8 cellular contexts compared by ENCODE assay signal in genomic region chr10:101065479-101066145, GRCh38. TPM values are rescaled to one million over a fixed set of nuclear protein-coding genes. Genes with fewer than 3 reads are reported as not detected.
DNase-seq lines count a peak whose midpoint lies in the region; ATAC-seq and TF ChIP-seq lines count a peak whose summit lies in the region.

No MANE protein-coding gene starts in this region.

- DNase-seq in RPMI8226 (peak; percentile 41), smooth muscle cell (lab: John Stamatoyannopoulos, UW; ENCODE audit: unreplicated experiment) (no peak), ureter (ENCODE audit: low spot score) (no peak)
- DNase-seq in stimulated activated CD8-positive, alpha-beta memory T cell treated with anti-CD3 and anti-CD28 coated beads, Interleukin-4, amount 100 ng/mL, for 48 hours = no peak

- no peak for TF ChIP-seq CTCF in gastroesophageal sphincter (IDR thresholded peaks at IDR 0.05)
- TF ChIP-seq CTCF in smooth muscle cell (IDR thresholded peaks at IDR 0.05; ENCODE audit: borderline replicate concordance, insufficient read depth, poor library complexity, severe bottlenecking) = no peak

- no peak for TF ChIP-seq POLR2A in gastroesophageal sphincter (IDR thresholded peaks at IDR 0.05)

- H3K9ac ChIP-seq in ES-I3 (ENCODE audit: low read depth, low read length) (peak overlapping the region; percentile 35; the same call in 1 of the 2 replicates), smooth muscle cell (ENCODE audit: low read depth) (no peak overlapping the region)

- 43 to 67% methylated on average over 2 of the region's 3 CpGs for WGBS in gastroesophageal sphincter (ENCODE audit: low coverage in 1 of 2), 2 donors
- 55% methylated on average over 3 of the region's 3 CpGs for WGBS in smooth muscle cell (ENCODE audit: low lambda C conversion rate)

- no peaks in the 10 kb centered on the region for H4K20me1 ChIP-seq in smooth muscle cell (ENCODE audit: low read depth)

- no peak overlapping the region for H2AFZ ChIP-seq in smooth muscle cell (ENCODE audit: low read depth)

- H3K27me3 ChIP-seq in gastroesophageal sphincter = peaks cover 59% of the 10 kb centered on the region
- no peaks in the 10 kb centered on the region for H3K27me3 ChIP-seq in smooth muscle cell (ENCODE audit: low read depth)

- no peaks in the 10 kb centered on the region for H3K79me2 ChIP-seq in smooth muscle cell (ENCODE audit: low read depth)

- H3K9me3 ChIP-seq in ES-I3 (ENCODE audit: control insufficient read depth, insufficient read depth, low read length) (no peaks in the 10 kb centered on the region), gastroesophageal sphincter (no peaks in the 10 kb centered on the region), smooth muscle cell (replicated peaks; ENCODE audit: low read depth) (no peaks in the 10 kb centered on the region)

- H3K36me3 ChIP-seq in ES-I3 (ENCODE audit: insufficient read depth, low read length) = no peaks in the 10 kb centered on the region
- H3K36me3 ChIP-seq in gastroesophageal sphincter = no peaks in the 10 kb centered on the region
- no peaks in the 10 kb centered on the region for H3K36me3 ChIP-seq in smooth muscle cell (ENCODE audit: low read depth)

- peaks cover 24% of the 10 kb centered on the region for H3F3A ChIP-seq in smooth muscle cell (ENCODE audit: low read depth)

- H3K4me3 ChIP-seq in gastroesophageal sphincter (peak overlapping the region in 1 of 2 donors; percentile 58), smooth muscle cell (peak overlapping the region; percentile 66)

- peak overlapping the region; percentile 97 for H3K4me2 ChIP-seq in smooth muscle cell

- no peak for ATAC-seq in gastroesophageal sphincter
- ATAC-seq in GM18498 (IDR thresholded peaks at IDR 0.05; ENCODE audit: unreplicated experiment) = no peak
- ATAC-seq in HG03045 (IDR thresholded peaks at IDR 0.05; ENCODE audit: unreplicated experiment) = no peak

- H3K4me1 ChIP-seq in ES-I3 (ENCODE audit: insufficient read depth, low read length) = peaks cover 15% of the 10 kb centered on the region
- peaks cover 0 to 62% (median 33%) of the 10 kb centered on the region in 3 donors for H3K4me1 ChIP-seq in gastroesophageal sphincter
- peaks cover 41% of the 10 kb centered on the region for H3K4me1 ChIP-seq in smooth muscle cell (ENCODE audit: low read depth)

- peak overlapping the region in 3 of 4 donors; percentile 57 to 78 (median 63) for H3K27ac ChIP-seq in gastroesophageal sphincter
- peak overlapping the region; percentile 13 for H3K27ac ChIP-seq in smooth muscle cell (ENCODE audit: low read depth)

- no peak for TF ChIP-seq EP300 in gastroesophageal sphincter (IDR thresholded peaks at IDR 0.05)

RNA-seq across cellular contexts. Expression of gene KAZALD1, which starts 3.8 kb away (rescaled TPM):
- 10 to 100 TPM in 1 of 4 donors, 1 to 10 TPM in 2, under 1 TPM in 1; 0.45 to 12.5 (median 2.2) TPM for total RNA-seq in gastroesophageal sphincter
- total RNA-seq in smooth muscle cell = 11.5 and 13.1 TPM in 2 replicates
- 20.3 and 20.4 TPM in 2 replicates for polyA plus RNA-seq in smooth muscle cell
- 3.4 TPM for total RNA-seq in ureter

RNA-seq across cellular contexts. Expression of gene SFXN3, which starts 34.6 kb away (rescaled TPM):
- total RNA-seq in gastroesophageal sphincter (10 to 100 TPM; 47.5 to 84.2 (median 66.0) TPM), smooth muscle cell (79.1 and 86.9 TPM in 2 replicates), ureter (36.8 TPM)
- 92.1 and 120 TPM in 2 replicates for polyA plus RNA-seq in smooth muscle cell

RNA-seq across cellular contexts. Expression of gene PDZD7, which starts 34.7 kb away (rescaled TPM):
- total RNA-seq in gastroesophageal sphincter (under 1 TPM in 3 of 4 donors, not detected in 1; 0.31 to 0.54 (median 0.39) TPM), smooth muscle cell (2.0 and 4.5 TPM in 2 replicates), ureter (0.18 TPM)
- polyA plus RNA-seq in smooth muscle cell = 0.93 and 4.2 TPM in 2 replicates
